In genomic region chr14:103522649-103523582, GRCh38 we compare ENCODE assay signal across 8 cellular contexts. TPM values are rescaled to one million over a fixed set of nuclear protein-coding genes. Genes with fewer than 3 reads are reported as not detected.
DNase-seq lines count a peak whose midpoint lies in the region; ATAC-seq, FAIRE-seq and TF ChIP-seq lines count a peak whose summit lies in the region.

CKB (minus strand) TSS chr14:103522830; CDS start chr14:103522493, 337 bp downstream.

- no peaks in the 10 kb centered on the region for H3K27me3 ChIP-seq in pancreas

- ATAC-seq in stimulated activated naive CD8-positive, alpha-beta T cell treated with anti-CD3 and anti-CD28 coated beads, Interleukin-15, Interleukin-2, amounts not matched to agents 100 U/mL and 50 U/mL, for 24 hours = no peak
- peak; percentile 8 to 28 for ATAC-seq in left cardiac atrium
- ATAC-seq in pancreas = peak in 2 of 4 donors; percentile 6 to 28
- ATAC-seq in GM19328 (IDR thresholded peaks at IDR 0.05; ENCODE audit: unreplicated experiment) = no peak

- WGBS in adipose tissue, 3 donors = 6 to 12% (median 7%) methylated on average over 71 to 107 of the region's 107 CpGs
- WGBS in pancreas, 2 donors = 17 to 28% methylated on average over 65 to 107 of the region's 107 CpGs

- no peaks in the 10 kb centered on the region for H3K9me3 ChIP-seq in pancreas

- no peak for FAIRE-seq in pancreas (lab: Jason Lieb, UNC)

- DNase-seq in stimulated activated naive CD8-positive, alpha-beta T cell treated with anti-CD3 and anti-CD28 coated beads, Interleukin-15, Interleukin-2, amounts not matched to agents 100 U/mL and 50 U/mL, for 24 hours = no peak
- DNase-seq in NCI-H2196 treated with DMSO at 0.1 percent for 48 hours (lab: John Stamatoyannopoulos, UW; ENCODE audit: unreplicated experiment) = peak; percentile 20
- peak; percentile 82 for DNase-seq in left cardiac atrium
- peak in 4 of 6 donors; percentile 62 to 87 (median 75) for DNase-seq in pancreas
- DNase-seq in GM19238 (ENCODE audit: insufficient read length, low spot score) = no peak

- no peak for TF ChIP-seq CTCF in pancreas (IDR thresholded peaks at IDR 0.05)

- peaks cover 4 to 28% (median 8%) of the 10 kb centered on the region in 3 donors for H3K4me1 ChIP-seq in pancreas

- peaks cover 13% of the 10 kb centered on the region for H3K27me3 Mint-ChIP-seq in stimulated activated naive CD8-positive, alpha-beta T cell treated with anti-CD3 and anti-CD28 coated beads, Interleukin-15, Interleukin-2, amounts not matched to agents 100 ng/mL and 50 ng/mL, for 24 hours

- no peaks in the 10 kb centered on the region for H3K9me3 Mint-ChIP-seq in stimulated activated naive CD8-positive, alpha-beta T cell treated with anti-CD3 and anti-CD28 coated beads, Interleukin-15, Interleukin-2, amounts not matched to agents 100 ng/mL and 50 ng/mL, for 24 hours

- peak within 1 kb of the TSS; percentile 47 for H3K4me3 Mint-ChIP-seq in stimulated activated naive CD8-positive, alpha-beta T cell treated with anti-CD3 and anti-CD28 coated beads, Interleukin-15, Interleukin-2, amounts not matched to agents 100 ng/mL and 50 ng/mL, for 24 hours

- H3K27ac ChIP-seq in adipose tissue (ENCODE audit: low read depth, low read length) (no peak within 1 kb of the TSS), pancreas (peak within 1 kb of the TSS; percentile 56 to 89 (median 70))

- H3K36me3 Mint-ChIP-seq in stimulated activated naive CD8-positive, alpha-beta T cell treated with anti-CD3 and anti-CD28 coated beads, Interleukin-15, Interleukin-2, amounts not matched to agents 100 ng/mL and 50 ng/mL, for 24 hours (ENCODE audit: low read depth) = no peaks in the 10 kb centered on the region

- peaks cover 23% of the 10 kb centered on the region for H3K4me1 Mint-ChIP-seq in stimulated activated naive CD8-positive, alpha-beta T cell treated with anti-CD3 and anti-CD28 coated beads, Interleukin-15, Interleukin-2, amounts not matched to agents 100 ng/mL and 50 ng/mL, for 24 hours (ENCODE audit: low read depth)

- intact Hi-C loops in left cardiac atrium (cut with DNase I) (no loop called here), pancreas (cut with DNase I) (no loop called here)

- peak within 1 kb of the TSS; percentile 19 to 63 (median 51) for H3K4me3 ChIP-seq in pancreas

- H3K27ac Mint-ChIP-seq in stimulated activated naive CD8-positive, alpha-beta T cell treated with anti-CD3 and anti-CD28 coated beads, Interleukin-15, Interleukin-2, amounts not matched to agents 100 ng/mL and 50 ng/mL, for 24 hours = no peak within 1 kb of the TSS

- no peaks in the 10 kb centered on the region for H3K36me3 ChIP-seq in pancreas

RNA-seq across cellular contexts. Expression of gene CKB, which starts in this region (rescaled TPM):
- polyA plus RNA-seq in adipose tissue = 100 to 1,000 TPM; 109 to 574 (median 196) TPM
- 100 to 1,000 TPM; 407 to 412 TPM for total RNA-seq in left cardiac atrium
- 10 to 100 TPM; 17.8 to 52.9 (median 40.1) TPM for total RNA-seq in pancreas
- polyA plus RNA-seq in pancreas = 100 to 1,000 TPM; 140 to 264 TPM

Comparison
In these comparisons a context has a peak if more than half of its experiments do, and no peak if none do; other contexts are left out.
1. RNA of gene CKB (total RNA-seq): 407 to 412 TPM in left cardiac atrium; 17.8 to 52.9 TPM in pancreas; every median in the first group is over 4 times any median in the second.
2. ATAC-seq: peak in left cardiac atrium (2 of 2); none in stimulated activated naive CD8-positive, alpha-beta T cell treated with anti-CD3 and anti-CD28 coated beads, Interleukin-15, Interleukin-2, amounts not matched to agents 100 U/mL and 50 U/mL, for 24 hours (single experiment) and GM19328 (single experiment).
3. DNase-seq: peak in NCI-H2196 treated with DMSO at 0.1 percent for 48 hours (single experiment), left cardiac atrium (single experiment) and pancreas (4 of 6); none in stimulated activated naive CD8-positive, alpha-beta T cell treated with anti-CD3 and anti-CD28 coated beads, Interleukin-15, Interleukin-2, amounts not matched to agents 100 U/mL and 50 U/mL, for 24 hours (single experiment) and GM19238 (single experiment).